Comparison of ENCODE assay signal across 10 cellular contexts in the genomic region with DNA sequence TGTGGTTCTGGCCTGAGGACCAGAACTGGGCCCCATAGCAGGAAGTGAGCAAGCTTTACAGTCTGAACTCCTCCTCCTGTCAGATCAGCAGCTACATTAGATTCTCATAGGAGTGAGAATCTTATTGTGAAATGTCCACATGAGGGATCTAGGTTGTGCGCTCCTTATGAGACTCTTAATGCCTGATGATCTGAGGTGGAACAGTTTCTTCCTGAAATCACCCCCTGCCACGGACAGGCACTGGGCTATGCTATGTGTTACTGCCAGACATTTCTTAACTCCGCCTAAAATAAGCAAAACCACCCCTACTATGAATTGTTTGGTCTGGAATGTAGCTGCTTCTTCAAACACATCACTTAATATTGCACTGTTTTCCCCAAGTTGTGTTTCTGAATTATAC. TPM values are rescaled to one million over a fixed set of nuclear protein-coding genes. Genes with fewer than 3 reads are reported as not detected.
A peak's percentile ranks its signal among the peaks of the same experiment; 100 is the strongest.
DNase-seq lines count a peak whose midpoint lies in the region; ATAC-seq and TF ChIP-seq lines count a peak whose summit lies in the region.
"Had no signal": no experiment of that assay in that cellular context is flagged by ENCODE, and none has a peak within 500 bp of the region (broad histone marks: within the 10 kb centered on the region; RNA-seq: fewer than 3 reads in every experiment).

No MANE protein-coding gene starts in this region.

- H3K4me3 ChIP-seq in ascending aorta, result peak overlapping the region; percentile 23 to 100
- H3K4me3 ChIP-seq in mesenchymal stem cell (ENCODE audit: insufficient read depth in 1 of 2, low read depth in 1 of 2, low read length in 2 of 2), result peak overlapping the region in 1 of 2 experiments; percentile 15
- no peak overlapping the region for H3K4me3 ChIP-seq in PC-9
- H3K4me3 ChIP-seq: left lung had no signal

- no peak overlapping the region for H4K91ac ChIP-seq in mesenchymal stem cell (ENCODE audit: low read length)

- no peak overlapping the region for H2BK15ac ChIP-seq in mesenchymal stem cell (ENCODE audit: low read depth, poor library complexity, severe bottlenecking)

- no peaks in the 10 kb centered on the region for H3F3A ChIP-seq in PC-9 (ENCODE audit: insufficient read depth, low read depth)

- peaks cover 60% of the 10 kb centered on the region for H4K20me1 ChIP-seq in PC-9 (ENCODE audit: insufficient read depth)

- H3K79me1 ChIP-seq in mesenchymal stem cell (replicated peaks; ENCODE audit: low read length, poor library complexity, severe bottlenecking), result peaks cover 3% of the 10 kb centered on the region

- no peak overlapping the region for H4K8ac ChIP-seq in mesenchymal stem cell (ENCODE audit: low read length)

- H3K4me1 Mint-ChIP-seq in stimulated activated naive CD8-positive, alpha-beta T cell treated with anti-CD3 and anti-CD28 coated beads, Interleukin-15, Interleukin-2, amounts not matched to agents 100 ng/mL and 50 ng/mL, for 24 hours (ENCODE audit: low read depth), result peaks cover 72% of the 10 kb centered on the region

- no peaks in the 10 kb centered on the region for H3K9me3 Mint-ChIP-seq in stimulated activated naive CD8-positive, alpha-beta T cell treated with anti-CD3 and anti-CD28 coated beads, Interleukin-15, Interleukin-2, amounts not matched to agents 100 ng/mL and 50 ng/mL, for 24 hours

- no peak overlapping the region for H3K4me3 Mint-ChIP-seq in stimulated activated naive CD8-positive, alpha-beta T cell treated with anti-CD3 and anti-CD28 coated beads, Interleukin-15, Interleukin-2, amounts not matched to agents 100 ng/mL and 50 ng/mL, for 24 hours

- H3K27ac ChIP-seq in ascending aorta, result peak overlapping the region; percentile 36 to 61
- no peak overlapping the region for H3K27ac ChIP-seq in mesenchymal stem cell (ENCODE audit: low read length, poor library complexity, severe bottlenecking)
- no peak overlapping the region for H3K27ac ChIP-seq in PC-9

- POLR2A ChIA-PET in PC-9 (lab: Charles Lee; ENCODE audit: unreplicated experiment), result interaction anchor here (0.6 kb wide), 1 partner anchor 880 kb away, joined by 3 read pairs; no protein-coding TSS in a partner anchor

- no peak overlapping the region for H2BK5ac ChIP-seq in mesenchymal stem cell (ENCODE audit: low read depth, low read length, poor library complexity, severe bottlenecking)

- H3K18ac ChIP-seq in mesenchymal stem cell (ENCODE audit: low read depth in 1 of 2, low read length in 2 of 2), result no peak overlapping the region

- no TSS peak for BruUV-seq in PC-9 (replicated peaks; lab: Mats Ljungman, UMichigan)

- no peak overlapping the region for H3K23ac ChIP-seq in mesenchymal stem cell (ENCODE audit: low read length in 2 of 2)

- peak overlapping the region; percentile 47 for H3K4me2 ChIP-seq in mesenchymal stem cell (ENCODE audit: low read length, poor library complexity, severe bottlenecking)
- H3K4me2 ChIP-seq in PC-9, result no peak overlapping the region

- 100% methylated on average over 1 of the region's 3 CpGs for WGBS in mesenchymal stem cell

- no peak overlapping the region for H3K14ac ChIP-seq in mesenchymal stem cell (ENCODE audit: low read length in 2 of 2)

- H3K9me3 ChIP-seq in ascending aorta (no peaks in the 10 kb centered on the region), mesenchymal stem cell (ENCODE audit: control insufficient read depth, low read length) (no peaks in the 10 kb centered on the region), PC-9 (ENCODE audit: insufficient read depth, low read depth) (no peaks in the 10 kb centered on the region)
- H3K9me3 ChIP-seq: left lung had no signal

- peaks cover 4 to 8% of the 10 kb centered on the region in 2 donors for H3K36me3 ChIP-seq in ascending aorta
- H3K36me3 ChIP-seq in mesenchymal stem cell (ENCODE audit: control insufficient read depth in 1 of 2, insufficient read depth in 2 of 2, low read depth in 1 of 2, low read length in 2 of 2), result peaks cover 0 to 20% of the 10 kb centered on the region in 2 experiments
- H3K36me3 ChIP-seq in PC-9 (ENCODE audit: low read depth), result peaks cover 14% of the 10 kb centered on the region

- H3K9me2 ChIP-seq in PC-9 (ENCODE audit: insufficient read depth), result no peaks in the 10 kb centered on the region

- H3K4me1 ChIP-seq in ascending aorta (peaks cover 4 to 33% of the 10 kb centered on the region in 2 donors), mesenchymal stem cell (ENCODE audit: control insufficient read depth, insufficient read depth, low read depth, low read length) (peaks cover 11% of the 10 kb centered on the region), PC-9 (replicated peaks; ENCODE audit: insufficient read depth) (peaks cover 19% of the 10 kb centered on the region)

- TF ChIP-seq CTCF in ascending aorta (IDR thresholded peaks at IDR 0.05) (no peak), PC-9 (conservative IDR thresholded peaks at IDR 0.05) (no peak)

- CTCF ChIA-PET in PC-9 (lab: Charles Lee), result no interaction called here

- H2AFZ ChIP-seq in mesenchymal stem cell (ENCODE audit: low read depth, low read length) (no peak overlapping the region), PC-9 (no peak overlapping the region)

- no peak overlapping the region for H2AK5ac ChIP-seq in mesenchymal stem cell (ENCODE audit: low read length, severe bottlenecking)

- no peak overlapping the region for H2BK12ac ChIP-seq in mesenchymal stem cell (ENCODE audit: low read length in 2 of 2)

- no peak overlapping the region for H3K4ac ChIP-seq in mesenchymal stem cell (ENCODE audit: low read depth in 1 of 2, low read length in 2 of 2)

- peaks cover 74% of the 10 kb centered on the region for H3K79me2 ChIP-seq in PC-9 (ENCODE audit: low read depth)

- H3K27me3 ChIP-seq in ascending aorta (no peaks in the 10 kb centered on the region), mesenchymal stem cell (ENCODE audit: control insufficient read depth in 1 of 2, insufficient read depth in 1 of 2, low read length in 2 of 2) (no peaks in the 10 kb centered on the region), PC-9 (ENCODE audit: insufficient read depth, low read depth) (no peaks in the 10 kb centered on the region)
- H3K27me3 ChIP-seq: left lung had no signal

- peak overlapping the region; percentile 57 for H3K27ac Mint-ChIP-seq in stimulated activated naive CD8-positive, alpha-beta T cell treated with anti-CD3 and anti-CD28 coated beads, Interleukin-15, Interleukin-2, amounts not matched to agents 100 ng/mL and 50 ng/mL, for 24 hours

- H3K9ac ChIP-seq in mesenchymal stem cell (ENCODE audit: low read length), result peak overlapping the region; percentile 9

- no peak for DNase-seq in stimulated activated naive CD8-positive, alpha-beta T cell treated with anti-CD3 and anti-CD28 coated beads, Interleukin-15, Interleukin-2, amounts not matched to agents 100 U/mL and 50 U/mL, for 24 hours
- no peak for DNase-seq in ascending aorta (ENCODE audit: low spot score in 2 of 2)
- DNase-seq in mesenchymal stem cell, result peak; percentile 39
- no peak for DNase-seq in PC-9
- DNase-seq in HT-29 (ENCODE audit: low spot score), result no peak
- no peak for DNase-seq in DMS 273 (lab: John Stamatoyannopoulos, UW; ENCODE audit: unreplicated experiment)
- DNase-seq: left lung, NCI-H2107 had no signal

- H3K27me3 Mint-ChIP-seq in stimulated activated naive CD8-positive, alpha-beta T cell treated with anti-CD3 and anti-CD28 coated beads, Interleukin-15, Interleukin-2, amounts not matched to agents 100 ng/mL and 50 ng/mL, for 24 hours, result no peaks in the 10 kb centered on the region

- H2BK120ac ChIP-seq in mesenchymal stem cell (ENCODE audit: low read depth, low read length), result no peak overlapping the region

- intact Hi-C loops in ascending aorta (cut with DNase I) (loop anchor here (10.0 kb wide), 2 partner anchors 138 to 1478 kb away; a partner anchor contains a TSS), PC-9 (cut with micrococcal nuclease; ENCODE audit: unreplicated experiment) (loop anchor here (10.0 kb wide), 1 partner anchor 452 kb away; no protein-coding TSS in a partner anchor)

- H3K36me3 Mint-ChIP-seq in stimulated activated naive CD8-positive, alpha-beta T cell treated with anti-CD3 and anti-CD28 coated beads, Interleukin-15, Interleukin-2, amounts not matched to agents 100 ng/mL and 50 ng/mL, for 24 hours (ENCODE audit: low read depth), result peaks cover 49% of the 10 kb centered on the region

- no peak for ATAC-seq in stimulated activated naive CD8-positive, alpha-beta T cell treated with anti-CD3 and anti-CD28 coated beads, Interleukin-15, Interleukin-2, amounts not matched to agents 100 U/mL and 50 U/mL, for 24 hours
- ATAC-seq in HG02870 (IDR thresholded peaks at IDR 0.05; ENCODE audit: unreplicated experiment), result no peak
- ATAC-seq: left lung had no signal

RNA-seq across cellular contexts. Expression of a gene that starts 4.6 kb away (rescaled TPM):
- total RNA-seq in ascending aorta (102 TPM), PC-9 (2021) (20.3 and 22.0 TPM in 2 replicates)
- polyA plus RNA-seq in mesenchymal stem cell (2013, experiment 1 of 2), result 20.0 TPM
- polyA plus RNA-seq in mesenchymal stem cell (2013, experiment 2 of 2), result 22.4 TPM
- 40.0 and 49.2 TPM in 2 replicates for total RNA-seq in HT-29 (2014; rRNA removed; shearing (Covaris generic))

RNA-seq across cellular contexts. Expression of a gene that starts 30.5 kb away (rescaled TPM):
- total RNA-seq in ascending aorta (2.0 TPM), PC-9 (2021) (9.2 and 10.7 TPM in 2 replicates)
- 28.2 TPM for polyA plus RNA-seq in mesenchymal stem cell (2013, experiment 1 of 2)
- polyA plus RNA-seq in mesenchymal stem cell (2013, experiment 2 of 2), result 30.8 TPM
- total RNA-seq in HT-29 (2014; rRNA removed; shearing (Covaris generic)), result 11.1 and 11.7 TPM in 2 replicates

Comparison
In these comparisons a context has a peak if more than half of its experiments do, and no peak if none do; other contexts are left out.
1. H3K27ac ChIP-seq: peak in ascending aorta (2 of 2); none in mesenchymal stem cell (single experiment) and PC-9 (single experiment).